ENCODE assay signal across 14 cellular contexts in the genomic region with DNA sequence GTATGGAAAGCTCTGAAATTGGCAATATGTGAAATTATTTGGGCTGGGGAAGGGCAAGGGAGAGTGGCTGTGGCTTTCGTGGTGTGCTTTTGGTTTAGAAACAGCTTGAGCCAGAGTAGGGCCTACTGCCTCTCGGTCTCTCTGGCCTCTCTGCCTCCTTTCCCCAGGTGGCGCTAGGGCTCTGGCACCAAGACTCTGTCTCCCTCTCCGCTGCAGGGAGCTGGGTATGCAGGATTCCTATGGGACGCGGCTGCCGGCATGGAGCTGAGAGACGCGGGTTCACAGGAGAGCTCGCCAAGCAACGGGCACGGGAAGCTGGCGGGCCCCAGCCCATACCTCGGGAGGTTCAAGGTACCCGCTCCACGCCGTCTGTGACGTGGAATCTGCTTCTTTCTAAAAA.
A peak's percentile ranks its signal among the peaks of the same experiment; 100 is the strongest.
DNase-seq lines count a peak whose midpoint lies in the region; ATAC-seq lines count a peak whose summit lies in the region.
"Had no signal": no experiment of that assay in that cellular context is flagged by ENCODE, and none has a peak within 500 bp of the region (broad histone marks: within the 10 kb centered on the region; RNA-seq: fewer than 3 reads in every experiment).

No MANE protein-coding gene starts in this region.

- peak overlapping the region in 2 of 3 donors; percentile 62 to 93 for H3K27ac Mint-ChIP-seq in CD4-positive, CD25-positive, alpha-beta regulatory T cell
- peak overlapping the region in 2 of 3 donors; percentile 86 to 88 for H3K27ac Mint-ChIP-seq in IgD-negative memory B cell
- peak overlapping the region; percentile 16 to 51 for H3K27ac Mint-ChIP-seq in T-cell
- peak overlapping the region; percentile 89 for H3K27ac Mint-ChIP-seq in memory B cell
- H3K27ac Mint-ChIP-seq in stimulated activated naive CD8-positive, alpha-beta T cell treated with anti-CD3 and anti-CD28 coated beads, Interleukin-15, amount 100 ng/mL, for 72 hours: peak overlapping the region in 1 of 2 donors; percentile 59

- peaks cover 4 to 64% (median 37%) of the 10 kb centered on the region in 4 donors for H3K4me1 Mint-ChIP-seq in CD4-positive, CD25-positive, alpha-beta regulatory T cell
- H3K4me1 Mint-ChIP-seq in IgD-negative memory B cell (peaks cover 33 to 50% (median 42%) of the 10 kb centered on the region in 3 donors), T-cell (peaks cover 64 to 91% (median 79%) of the 10 kb centered on the region in 3 donors), memory B cell (peaks cover 43% of the 10 kb centered on the region)
- H3K4me1 Mint-ChIP-seq in stimulated activated naive CD8-positive, alpha-beta T cell treated with anti-CD3 and anti-CD28 coated beads, Interleukin-15, amount 100 ng/mL, for 72 hours: peaks cover 53% of the 10 kb centered on the region

- ATAC-seq in CD4-positive, CD25-positive, alpha-beta regulatory T cell (ENCODE audit: low read depth in 2 of 2): no peak
- ATAC-seq in T-cell (replicated peaks in 1 of 4): no peak
- ATAC-seq in memory B cell (ENCODE audit: low read depth): no peak
- ATAC-seq in stimulated activated naive CD8-positive, alpha-beta T cell treated with anti-CD3 and anti-CD28 coated beads, Interleukin-15, amount 100 ng/mL, for 72 hours: no peak
- no peak for ATAC-seq in GM21526 (IDR thresholded peaks at IDR 0.05; ENCODE audit: low FRiP score, unreplicated experiment)
- ATAC-seq: foreskin keratinocyte had no signal

- H3K9me3 Mint-ChIP-seq in CD4-positive, CD25-positive, alpha-beta regulatory T cell: no peaks in the 10 kb centered on the region
- H3K9me3 Mint-ChIP-seq in IgD-negative memory B cell (no peaks in the 10 kb centered on the region), T-cell (no peaks in the 10 kb centered on the region), memory B cell (no peaks in the 10 kb centered on the region)
- H3K9me3 Mint-ChIP-seq in stimulated activated naive CD8-positive, alpha-beta T cell treated with anti-CD3 and anti-CD28 coated beads, Interleukin-15, amount 100 ng/mL, for 72 hours: no peaks in the 10 kb centered on the region

- no peak overlapping the region for H3K4me3 ChIP-seq in CD4-positive, CD25-positive, alpha-beta regulatory T cell (ENCODE audit: low read depth, low read length)
- H3K4me3 ChIP-seq: HAP-1 had no signal

- H3K27me3 Mint-ChIP-seq in CD4-positive, CD25-positive, alpha-beta regulatory T cell: no peaks in the 10 kb centered on the region
- H3K27me3 Mint-ChIP-seq in IgD-negative memory B cell: peaks cover 10% of the 10 kb centered on the region
- H3K27me3 Mint-ChIP-seq in T-cell: no peaks in the 10 kb centered on the region
- peaks cover 9% of the 10 kb centered on the region for H3K27me3 Mint-ChIP-seq in memory B cell
- no peaks in the 10 kb centered on the region for H3K27me3 Mint-ChIP-seq in stimulated activated naive CD8-positive, alpha-beta T cell treated with anti-CD3 and anti-CD28 coated beads, Interleukin-15, amount 100 ng/mL, for 72 hours

- no peaks in the 10 kb centered on the region for H3K9me3 ChIP-seq in CD4-positive, CD25-positive, alpha-beta regulatory T cell (ENCODE audit: control insufficient read depth in 2 of 2, low read length in 2 of 2)
- H3K9me3 ChIP-seq: HAP-1 had no signal

- no peaks in the 10 kb centered on the region for H3K36me3 ChIP-seq in CD4-positive, CD25-positive, alpha-beta regulatory T cell (ENCODE audit: control insufficient read depth, insufficient read depth, low read length)
- H3K36me3 ChIP-seq: HAP-1 had no signal

- no peaks in the 10 kb centered on the region for H3K36me3 Mint-ChIP-seq in CD4-positive, CD25-positive, alpha-beta regulatory T cell
- H3K36me3 Mint-ChIP-seq in IgD-negative memory B cell: no peaks in the 10 kb centered on the region
- no peaks in the 10 kb centered on the region for H3K36me3 Mint-ChIP-seq in T-cell
- no peaks in the 10 kb centered on the region for H3K36me3 Mint-ChIP-seq in memory B cell

- no peaks in the 10 kb centered on the region for H3K27me3 ChIP-seq in CD4-positive, CD25-positive, alpha-beta regulatory T cell (ENCODE audit: control insufficient read depth, insufficient read depth, low read length)
- H3K27me3 ChIP-seq: foreskin keratinocyte had no signal

- CTCF ChIA-PET in T-cell (lab: Charles Lee): interaction anchor here (0.5 to 1.2 kb wide), 4 partner anchors 12 to 300 kb away, joined by 3 to 4 read pairs (median 4); no protein-coding TSS in a partner anchor

- POLR2A ChIA-PET in T-cell (lab: Charles Lee): interaction anchor here in 1 of 2 donors (0.6 kb wide), 1 partner anchor 171 kb away, joined by 5 read pairs; no protein-coding TSS in a partner anchor

- no peak overlapping the region for H3K27ac ChIP-seq in CD4-positive, CD25-positive, alpha-beta regulatory T cell (ENCODE audit: insufficient read depth, low read length, poor library complexity, severe bottlenecking)
- H3K27ac ChIP-seq: foreskin keratinocyte, parathyroid adenoma had no signal

- DNase-seq in CD4-positive, CD25-positive, alpha-beta regulatory T cell: no peak
- DNase-seq in T-cell (no peak), memory B cell (ENCODE audit: low spot score in 2 of 2) (no peak), NCI-H1417 treated with DMSO at 0.1 percent for 48 hours (lab: John Stamatoyannopoulos, UW) (no peak), KG1 (lab: John Stamatoyannopoulos, UW) (no peak)
- no peak for DNase-seq in stimulated activated naive CD8-positive, alpha-beta T cell treated with anti-CD3 and anti-CD28 coated beads, Interleukin-15, amount 100 ng/mL, for 72 hours
- DNase-seq: activated CD4-positive, alpha-beta T cell treated with anti-CD3 and anti-CD28 coated beads, Interleukin-2, amount 50 U/mL, for 4 hours; foreskin keratinocyte; NCI-H2227 treated with DMSO at 0.1 percent for 48 hours; stimulated activated CD4-positive, alpha-beta T cell treated with anti-CD3 and anti-CD28 coated beads, Interleukin-15, amount 100 ng/mL, for 24 hours had no signal

- no peak overlapping the region for H3K4me3 Mint-ChIP-seq in CD4-positive, CD25-positive, alpha-beta regulatory T cell
- no peak overlapping the region for H3K4me3 Mint-ChIP-seq in IgD-negative memory B cell
- H3K4me3 Mint-ChIP-seq in T-cell: no peak overlapping the region
- no peak overlapping the region for H3K4me3 Mint-ChIP-seq in memory B cell
- H3K4me3 Mint-ChIP-seq in stimulated activated naive CD8-positive, alpha-beta T cell treated with anti-CD3 and anti-CD28 coated beads, Interleukin-15, amount 100 ng/mL, for 72 hours: no peak overlapping the region

- peaks cover 47% of the 10 kb centered on the region for H3K4me1 ChIP-seq in CD4-positive, CD25-positive, alpha-beta regulatory T cell (ENCODE audit: control insufficient read depth, insufficient read depth, low read length, poor library complexity, severe bottlenecking)
- H3K4me1 ChIP-seq: parathyroid adenoma had no signal
